Comparison of ENCODE assay signal across 8 cellular contexts in genomic region chr6:106973018-106973840, GRCh38. TPM values are rescaled to one million over a fixed set of nuclear protein-coding genes. Genes with fewer than 3 reads are reported as not detected.
DNase-seq lines count a peak whose midpoint lies in the region; ATAC-seq and TF ChIP-seq lines count a peak whose summit lies in the region.

No MANE protein-coding gene starts in this region.

- H3K4me3 ChIP-seq in colonic mucosa = peak overlapping the region; percentile 53

- H3K27ac Mint-ChIP-seq in naive B cell (peak overlapping the region in 5 of 6 donors; percentile 87 to 97 (median 93)), HFFc6 (no peak overlapping the region)

- no peaks in the 10 kb centered on the region for H3K9me3 ChIP-seq in colonic mucosa

- DNase-seq in COR-L47 (lab: John Stamatoyannopoulos, UW) = peak; percentile 19
- DNase-seq in NCI-H2029 (lab: John Stamatoyannopoulos, UW) = peak; percentile 52
- peak; percentile 59 for DNase-seq in colonic mucosa
- peak; percentile 24 for DNase-seq in naive B cell
- no peak for DNase-seq in NCI-H128 (lab: John Stamatoyannopoulos, UW; ENCODE audit: unreplicated experiment)
- no peak for DNase-seq in cerebellar nuclear complex (lab: John Stamatoyannopoulos, UW)
- no peak for DNase-seq in HFFc6
- DNase-seq in stimulated activated CD4-positive, alpha-beta T cell treated with anti-CD3 and anti-CD28 coated beads, Interleukin-4, amount 100 ng/mL, for 24 hours = no peak

- H3K4me3 Mint-ChIP-seq in naive B cell (peak overlapping the region; percentile 96 to 99 (median 97)), HFFc6 (no peak overlapping the region)

- H3K9me3 Mint-ChIP-seq in naive B cell (no peaks in the 10 kb centered on the region), HFFc6 (no peaks in the 10 kb centered on the region)

- peak overlapping the region; percentile 89 to 99 for H3K9ac ChIP-seq in colonic mucosa (ENCODE audit: low read depth in 2 of 2, low read length in 2 of 2)

- H3K36me3 Mint-ChIP-seq in naive B cell (peaks cover 0 to 10% of the 10 kb centered on the region in 2 donors), HFFc6 (ENCODE audit: low read depth) (no peaks in the 10 kb centered on the region)

- H3K27ac ChIP-seq in colonic mucosa = peak overlapping the region; percentile 76

- H3K27me3 ChIP-seq in colonic mucosa = peaks cover 18% of the 10 kb centered on the region

- H3K4me1 ChIP-seq in colonic mucosa = no peaks in the 10 kb centered on the region

- ATAC-seq in naive B cell (ENCODE audit: low read depth in 2 of 2) = peak; percentile 11 to 14

- no peaks in the 10 kb centered on the region for H3K36me3 ChIP-seq in colonic mucosa

- H3K4me1 Mint-ChIP-seq in naive B cell (peaks cover 25 to 38% (median 32%) of the 10 kb centered on the region in 3 donors), HFFc6 (ENCODE audit: low read depth) (no peaks in the 10 kb centered on the region)

- intact Hi-C loops in colonic mucosa (cut with DNase I) = loop anchor here (10.0 kb wide), 1 partner anchor 238 kb away; no protein-coding TSS in a partner anchor

- H3K27me3 Mint-ChIP-seq in naive B cell (no peaks in the 10 kb centered on the region), HFFc6 (ENCODE audit: insufficient read depth) (peaks cover 48% of the 10 kb centered on the region)

- TF ChIP-seq CTCF in colonic mucosa (IDR thresholded peaks at IDR 0.05) (no peak), HFFc6 (IDR thresholded peaks at IDR 0.05) (no peak)

RNA-seq across cellular contexts. Expression of gene CD24, which starts 1.3 kb away (rescaled TPM):
- 1,000 to 10,000 TPM; 1,002 to 2,710 TPM for total RNA-seq in colonic mucosa
- polyA plus RNA-seq in naive B cell (ENCODE audit: low read depth in 6 of 6) = 100 to 1,000 TPM in 5 of 6 donors, 10 to 100 TPM in 1; 69.7 to 206 (median 181) TPM
- under 1 TPM in 2 of 6 experiments, not detected in 4; 0.11 to 0.19 TPM for total RNA-seq in HFFc6 (2021; fragmentation: NEBNext Ultra II Directional; extraction: Animal tissue kit (Norgen Biotek cat#: 25700))

RNA-seq across cellular contexts. Expression of gene MTRES1, which starts 54.8 kb away (rescaled TPM):
- 10 to 100 TPM; 29.5 to 36.4 TPM for total RNA-seq in colonic mucosa
- polyA plus RNA-seq in naive B cell (ENCODE audit: low read depth in 6 of 6) = 10 to 100 TPM; 10.6 to 13.6 (median 11.7) TPM
- 10 to 100 TPM; 17.0 to 22.7 (median 18.2) TPM for total RNA-seq in HFFc6 (2021; fragmentation: NEBNext Ultra II Directional; extraction: Animal tissue kit (Norgen Biotek cat#: 25700))

Comparison
In these comparisons a context has a peak if more than half of its experiments do, and no peak if none do; other contexts are left out.
1. DNase-seq: peak in COR-L47 (single experiment), NCI-H2029 (single experiment), colonic mucosa (single experiment) and naive B cell (single experiment); none in NCI-H128 (single experiment), cerebellar nuclear complex (0 of 2), HFFc6 (single experiment) and stimulated activated CD4-positive, alpha-beta T cell treated with anti-CD3 and anti-CD28 coated beads, Interleukin-4, amount 100 ng/mL, for 24 hours (single experiment).
2. RNA of gene CD24, which starts 1.3 kb away (total RNA-seq): 1,002 to 2,710 TPM in colonic mucosa; 0.11 to 0.19 TPM in HFFc6; every median in the first group is over 100 times any median in the second.